ENCODE assay signal across 24 cellular contexts in genomic region chr10:84987039-84987438, GRCh38.
"Had no signal": no experiment of that assay in that cellular context is flagged by ENCODE, and none has a peak within 500 bp of the region (broad histone marks: within the 10 kb centered on the region; RNA-seq: fewer than 3 reads in every experiment).

No MANE protein-coding gene starts in this region.

- DNase-seq: activated CD4-positive, alpha-beta memory T cell treated with anti-CD3 and anti-CD28 coated beads, Interleukin-2, amount 10 ng/mL, durations not matched to agents 7 days and 5 days; activated CD4-positive, alpha-beta T cell treated with anti-CD3 and anti-CD28 coated beads for 1 hour; activated CD4-positive, alpha-beta T cell treated with anti-CD3 and anti-CD28 coated beads for 48 hours; activated CD4-positive, CD25-positive, alpha-beta regulatory T cell; activated CD8-positive, alpha-beta memory T cell treated with anti-CD3 and anti-CD28 coated beads for 24 hours; activated CD8-positive, alpha-beta memory T cell treated with anti-CD3 and anti-CD28 coated beads, Interleukin-2, amount 10 ng/mL, durations not matched to agents 7 days and 5 days; activated CD8-positive, alpha-beta memory T cell treated with anti-CD3 and anti-CD28 coated beads, Interleukin-2, amount 50 U/mL, for 48 hours; activated effector memory CD4-positive, alpha-beta T cell treated with Interleukin-2 at 50 U/mL for 16 hours; activated naive CD4-positive, alpha-beta T cell treated with anti-CD3 and anti-CD28 coated beads, Interleukin-2, amount 10 ng/mL, durations not matched to agents 7 days and 5 days; activated naive CD8-positive, alpha-beta T cell treated with anti-CD3 and anti-CD28 coated beads, Interleukin-2, amount 50 U/mL, for 24 hours; activated T-cell treated with anti-CD3 and anti-CD28 coated beads, Interleukin-2, amount 50 U/mL, for 48 hours; anterior cingulate cortex; caudate nucleus; cerebellar nuclear complex; NCI-H1436 treated with DMSO at 0.1 percent for 48 hours; NCI-H1694 treated with DMSO at 0.1 percent for 48 hours; NCI-H2029; NCI-H345; NCI-H526; NK-92 treated with Interleukin-12 subunit alpha and Interleukin-12 subunit beta, amount 100 ng/mL, for 24 hours; OCI-M1; Right ventricle myocardium superior; T1000; WERI-Rb-1 had no signal

- ATAC-seq: activated CD8-positive, alpha-beta memory T cell treated with anti-CD3 and anti-CD28 coated beads, Interleukin-2, amount 10 ng/mL, durations not matched to agents 7 days and 5 days; activated naive CD8-positive, alpha-beta T cell treated with anti-CD3 and anti-CD28 coated beads, Interleukin-2, amount 50 U/mL, for 24 hours had no signal
